Comparison of ENCODE assay signal across 20 cellular contexts in the genomic region with DNA sequence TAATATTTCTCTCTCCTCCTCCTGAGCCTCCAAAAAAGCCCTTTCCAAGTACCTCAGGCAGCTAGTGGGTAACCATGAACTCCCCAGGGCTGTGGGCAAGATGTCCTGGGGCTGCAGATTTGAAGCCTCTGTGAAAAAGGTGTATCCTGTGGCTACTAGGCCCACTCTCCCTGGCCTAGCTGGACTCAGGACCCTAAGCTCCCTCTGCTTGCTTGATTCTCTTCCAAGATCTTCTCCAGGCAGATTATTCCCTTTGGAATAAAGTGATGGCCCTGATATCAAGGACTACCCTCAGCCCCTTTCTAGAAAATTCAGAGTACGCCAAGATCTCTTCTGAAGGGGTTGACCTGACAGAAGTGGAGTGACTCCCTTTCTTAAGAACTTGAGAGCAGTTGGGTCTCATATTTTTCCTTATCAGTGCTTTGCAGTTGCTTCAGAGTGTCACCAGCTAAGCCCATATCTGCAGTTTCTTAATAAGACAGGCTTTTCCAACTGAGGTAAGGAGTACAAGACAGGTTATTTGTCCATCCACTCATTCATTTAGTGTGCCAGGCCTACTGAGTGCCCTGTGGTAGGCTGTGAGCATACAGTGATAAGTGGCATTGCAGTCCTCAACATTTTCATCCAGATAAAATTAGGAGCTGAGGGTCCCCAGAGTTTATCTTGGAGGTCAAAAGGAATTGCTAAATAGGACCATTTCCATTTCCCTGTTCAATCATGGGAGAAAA.
"Had no signal": no experiment of that assay in that cellular context is flagged by ENCODE, and none has a peak within 500 bp of the region (broad histone marks: within the 10 kb centered on the region; RNA-seq: fewer than 3 reads in every experiment).

No MANE protein-coding gene starts in this region.

- ATAC-seq: naive thymus-derived CD8-positive, alpha-beta T cell had no signal

- H3K9me3 ChIP-seq: lower lobe of right lung, tibial artery had no signal

- DNase-seq: activated CD4-positive, alpha-beta T cell treated with anti-CD3 and anti-CD28 coated beads for 4 hours; activated CD4-positive, alpha-beta T cell treated with anti-CD3 and anti-CD28 coated beads, Interleukin-2, amount 50 U/mL, for 48 hours; activated CD4-positive, CD25-positive, alpha-beta regulatory T cell; activated naive CD4-positive, alpha-beta T cell treated with Interleukin-2 at 50 U/mL for 16 hours; activated naive CD8-positive, alpha-beta T cell treated with anti-CD3 and anti-CD28 coated beads, Interleukin-2, amount 10 ng/mL, durations not matched to agents 7 days and 5 days; activated T-cell treated with anti-CD3 and anti-CD28 coated beads, Interleukin-2, amount 50 U/mL, for 48 hours; amniotic stem cell; effector CD4-positive, alpha-beta T cell; foreskin fibroblast; glutamatergic neuron; left cardiac atrium; lower lobe of right lung; naive thymus-derived CD8-positive, alpha-beta T cell; stimulated activated CD4-positive, alpha-beta T cell treated with anti-CD3 and anti-CD28 coated beads, Interleukin-12 subunit alpha, Interleukin-12 subunit beta, amount 100 ng/mL, for 4 hours; stimulated activated CD4-positive, alpha-beta T cell treated with anti-CD3 and anti-CD28 coated beads, Interleukin-4, amount 100 ng/mL, for 4 hours; tibial artery had no signal

- H3K27me3 Mint-ChIP-seq: activated naive CD8-positive, alpha-beta T cell treated with anti-CD3 and anti-CD28 coated beads, Interleukin-2, amount 10 ng/mL, durations not matched to agents 7 days and 5 days; naive thymus-derived CD8-positive, alpha-beta T cell; stimulated activated naive CD8-positive, alpha-beta T cell treated with anti-CD3 and anti-CD28 coated beads, Interleukin-15, Interleukin-2, amounts not matched to agents 100 ng/mL and 50 ng/mL, for 24 hours had no signal

- H3K27me3 ChIP-seq: neural progenitor cell, tibial artery had no signal

- H3K4me3 ChIP-seq: lower lobe of right lung, neural progenitor cell, SK-N-MC, tibial artery had no signal

- H3K27ac ChIP-seq: lower lobe of right lung, neural progenitor cell, SK-N-MC, tibial artery had no signal

- H2AFZ ChIP-seq: neural progenitor cell had no signal

- H3K9ac ChIP-seq: neural progenitor cell had no signal

- H3K36me3 Mint-ChIP-seq: naive thymus-derived CD8-positive, alpha-beta T cell had no signal

- H3K9me3 Mint-ChIP-seq: activated naive CD8-positive, alpha-beta T cell treated with anti-CD3 and anti-CD28 coated beads, Interleukin-2, amount 10 ng/mL, durations not matched to agents 7 days and 5 days; dendritic cell treated with granulocyte-macrophage colony-stimulating factor and Interleukin-4, amounts not matched to agents 40 ng/mL and 50 ng/mL, for 4 days; naive thymus-derived CD8-positive, alpha-beta T cell; neural progenitor cell; stimulated activated naive CD8-positive, alpha-beta T cell treated with anti-CD3 and anti-CD28 coated beads, Interleukin-15, Interleukin-2, amounts not matched to agents 100 ng/mL and 50 ng/mL, for 24 hours had no signal

- H3K4me2 ChIP-seq: neural progenitor cell had no signal

- H3K4me3 Mint-ChIP-seq: activated naive CD8-positive, alpha-beta T cell treated with anti-CD3 and anti-CD28 coated beads, Interleukin-2, amount 10 ng/mL, durations not matched to agents 7 days and 5 days; dendritic cell treated with granulocyte-macrophage colony-stimulating factor and Interleukin-4, amounts not matched to agents 40 ng/mL and 50 ng/mL, for 4 days; naive thymus-derived CD8-positive, alpha-beta T cell; neural progenitor cell; stimulated activated naive CD8-positive, alpha-beta T cell treated with anti-CD3 and anti-CD28 coated beads, Interleukin-15, Interleukin-2, amounts not matched to agents 100 ng/mL and 50 ng/mL, for 24 hours had no signal

- H3K27ac Mint-ChIP-seq: activated naive CD8-positive, alpha-beta T cell treated with anti-CD3 and anti-CD28 coated beads, Interleukin-2, amount 10 ng/mL, durations not matched to agents 7 days and 5 days; dendritic cell treated with granulocyte-macrophage colony-stimulating factor and Interleukin-4, amounts not matched to agents 40 ng/mL and 50 ng/mL, for 4 days; naive thymus-derived CD8-positive, alpha-beta T cell; neural progenitor cell; stimulated activated naive CD8-positive, alpha-beta T cell treated with anti-CD3 and anti-CD28 coated beads, Interleukin-15, Interleukin-2, amounts not matched to agents 100 ng/mL and 50 ng/mL, for 24 hours had no signal

- H3K36me3 ChIP-seq: lower lobe of right lung, neural progenitor cell, tibial artery had no signal
